8 cellular contexts compared by ENCODE assay signal in genomic region chr2:206443735-206444527, GRCh38. TPM values are rescaled to one million over a fixed set of nuclear protein-coding genes. Genes with fewer than 3 reads are reported as not detected.
DNase-seq lines count a peak whose midpoint lies in the region; ATAC-seq and TF ChIP-seq lines count a peak whose summit lies in the region.

No MANE protein-coding gene starts in this region.

- in situ Hi-C loops in G401 (cut with HindIII; ENCODE audit: low sequenced_read_pairs): no loop called here

- no peaks in the 10 kb centered on the region for H3K9me3 ChIP-seq in left ventricle myocardium inferior (replicated peaks)
- no peaks in the 10 kb centered on the region for H3K9me3 ChIP-seq in prostate gland

- no peak for TF ChIP-seq POLR2A in prostate gland (IDR thresholded peaks at IDR 0.05)

- H3K27ac Mint-ChIP-seq in activated naive CD8-positive, alpha-beta T cell treated with anti-CD3 and anti-CD28 coated beads for 36 hours: no peak overlapping the region

- H3K4me1 ChIP-seq in left ventricle myocardium inferior (peaks cover 44% of the 10 kb centered on the region), prostate gland (replicated peaks) (no peaks in the 10 kb centered on the region)

- no peaks in the 10 kb centered on the region for H3K9me3 Mint-ChIP-seq in activated naive CD8-positive, alpha-beta T cell treated with anti-CD3 and anti-CD28 coated beads for 36 hours

- 5% methylated on average over 51 of the region's 77 CpGs for WGBS in prostate gland

- peak overlapping the region; percentile 77 for H3K4me3 Mint-ChIP-seq in activated naive CD8-positive, alpha-beta T cell treated with anti-CD3 and anti-CD28 coated beads for 36 hours

- H3K36me3 Mint-ChIP-seq in activated naive CD8-positive, alpha-beta T cell treated with anti-CD3 and anti-CD28 coated beads for 36 hours: no peaks in the 10 kb centered on the region

- no peaks in the 10 kb centered on the region for H3K36me3 ChIP-seq in left ventricle myocardium inferior
- no peaks in the 10 kb centered on the region for H3K36me3 ChIP-seq in prostate gland

- TF ChIP-seq CTCF in left ventricle myocardium inferior (IDR thresholded peaks at IDR 0.05; ENCODE audit: borderline replicate concordance) (no peak), prostate gland (IDR thresholded peaks at IDR 0.05) (no peak)

- DNase-seq in G401 (ENCODE audit: low spot score) (peak; percentile 68), M059J (ENCODE audit: low read depth) (peak; percentile 17), left ventricle myocardium inferior (peak; percentile 18), prostate gland (ENCODE audit: low spot score) (no peak), NCI-H187 treated with DMSO at 0.1 percent for 48 hours (lab: John Stamatoyannopoulos, UW) (no peak)
- peak; percentile 45 for DNase-seq in activated naive CD8-positive, alpha-beta T cell treated with anti-CD3 and anti-CD28 coated beads for 36 hours

- H3K4me3 ChIP-seq in left ventricle myocardium inferior (peak overlapping the region; percentile 77), prostate gland (peak overlapping the region; percentile 35 to 36)

- H3K27me3 Mint-ChIP-seq in activated naive CD8-positive, alpha-beta T cell treated with anti-CD3 and anti-CD28 coated beads for 36 hours: peaks cover 79% of the 10 kb centered on the region

- H3K27ac ChIP-seq in left ventricle myocardium inferior (replicated peaks) (peak overlapping the region; percentile 90), prostate gland (no peak overlapping the region)

- intact Hi-C loops in left ventricle myocardium inferior (cut with micrococcal nuclease): no loop called here
- intact Hi-C loops in prostate gland (cut with DNase I): no loop called here

- peak; percentile 46 for ATAC-seq in GM21390 (IDR thresholded peaks at IDR 0.05; ENCODE audit: unreplicated experiment)
- no peak for ATAC-seq in GM21825 (IDR thresholded peaks at IDR 0.05; ENCODE audit: unreplicated experiment)

- H3K27me3 ChIP-seq in left ventricle myocardium inferior (ENCODE audit: low read depth) (peaks cover 43% of the 10 kb centered on the region), prostate gland (replicated peaks; ENCODE audit: insufficient read depth) (peaks cover 2% of the 10 kb centered on the region)

- H3K4me1 Mint-ChIP-seq in activated naive CD8-positive, alpha-beta T cell treated with anti-CD3 and anti-CD28 coated beads for 36 hours: peaks cover 14% of the 10 kb centered on the region

RNA-seq across cellular contexts. Expression of gene ADAM23, which starts 0.6 kb away (rescaled TPM):
- total RNA-seq in G401 (2014; rRNA removed; shearing (Covaris generic)): 2.7 and 7.7 TPM in 2 replicates
- total RNA-seq in M059J (2014; rRNA removed; shearing (Covaris generic)): 0.25 TPM in 1 of 2 replicates, not detected in the other
- under 1 TPM in 1 of 2 experiments, not detected in 1; 0.10 TPM for total RNA-seq in activated naive CD8-positive, alpha-beta T cell treated with anti-CD3 and anti-CD28 coated beads for 36 hours
- total RNA-seq in left ventricle myocardium inferior (61.2 TPM), prostate gland (10 to 100 TPM in 1 of 2 donors, 1 to 10 TPM in 1; 1.3 to 10.7 TPM)

Comparison
In these comparisons a context has a peak if more than half of its experiments do, and no peak if none do; other contexts are left out.
1. DNase-seq: peak in G401 (single experiment), M059J (single experiment), activated naive CD8-positive, alpha-beta T cell treated with anti-CD3 and anti-CD28 coated beads for 36 hours (single experiment) and left ventricle myocardium inferior (single experiment); none in prostate gland (single experiment) and NCI-H187 treated with DMSO at 0.1 percent for 48 hours (single experiment).